In the genomic region with DNA sequence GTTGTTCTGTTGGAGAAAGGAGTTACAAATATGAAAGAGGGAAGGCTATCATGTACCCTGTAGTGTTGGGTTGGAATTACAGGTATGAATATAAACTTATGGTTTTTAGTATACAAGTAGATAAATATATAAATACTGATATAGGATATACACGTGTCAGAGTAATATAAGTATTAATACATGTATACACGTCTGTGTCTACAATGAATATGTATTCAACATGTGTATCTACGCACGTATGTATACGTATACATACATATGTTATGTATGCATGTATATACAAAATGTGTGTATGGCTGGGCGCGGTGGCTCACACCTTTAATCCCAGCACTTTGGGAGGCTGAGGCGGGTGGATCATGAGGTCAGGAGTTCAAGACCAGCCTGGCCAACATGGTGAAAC, we compare ENCODE assay signal across 29 cellular contexts.
"Had no signal": no experiment of that assay in that cellular context is flagged by ENCODE, and none has a peak within 500 bp of the region (broad histone marks: within the 10 kb centered on the region; RNA-seq: fewer than 3 reads in every experiment).

No MANE protein-coding gene starts in this region.

- H3K9me3 Mint-ChIP-seq: stimulated activated effector memory CD8-positive, alpha-beta T cell treated with anti-CD3 and anti-CD28 coated beads, Interleukin-12 subunit alpha, Interleukin-12 subunit beta, amount 100 ng/mL, for 72 hours; stimulated activated memory B cell treated with anti-CD40 and anti-IgM and Interleukin-4, amounts not matched to agents 10 μg/mL and 1 μg/mL and 100 μg/mL, for 72 hours; stimulated activated naive B cell treated with anti-CD40 and anti-IgM and Interleukin-4, amounts not matched to agents 10 μg/mL and 1 μg/mL and 100 μg/mL, for 72 hours; stimulated activated naive CD8-positive, alpha-beta T cell treated with anti-CD3 and anti-CD28 coated beads, Interleukin-15, amount 100 ng/mL, for 72 hours; stimulated activated naive CD8-positive, alpha-beta T cell treated with anti-CD3 and anti-CD28 coated beads, Interleukin-15, Interleukin-2, amounts not matched to agents 100 ng/mL and 50 ng/mL, for 24 hours; type B pancreatic cell had no signal

- FAIRE-seq: urothelium cell line had no signal

- H3K27ac ChIP-seq: stomach, suprapubic skin, testis, thoracic aorta, thyroid gland, tibial artery, tibial nerve, transverse colon, upper lobe of left lung, upper lobe of right lung, uterus, vagina had no signal

- DNase-seq: stimulated activated CD4-positive, alpha-beta T cell treated with anti-CD3 and anti-CD28 coated beads, Interleukin-2, amount 100 ng/mL, for 48 hours; stimulated activated CD4-positive, alpha-beta T cell treated with anti-CD3 and anti-CD28 coated beads, Interleukin-4, amount 100 ng/mL, for 1 hour; stimulated activated CD4-positive, alpha-beta T cell treated with anti-CD3 and anti-CD28 coated beads, Interleukin-4, amount 100 ng/mL, for 24 hours; stimulated activated CD4-positive, alpha-beta T cell treated with anti-CD3 and anti-CD28 coated beads, Interleukin-4, amount 100 ng/mL, for 4 hours; stimulated activated CD8-positive, alpha-beta memory T cell treated with anti-CD3 and anti-CD28 coated beads, Interleukin-4, amount 100 ng/mL, for 48 hours; stimulated activated naive B cell treated with anti-CD40 and anti-IgM and Interleukin-4, amounts not matched to agents 10 μg/mL and 1 μg/mL and 100 μg/mL, for 72 hours; stimulated activated naive CD4-positive, alpha-beta T cell; stimulated activated naive CD4-positive, alpha-beta T cell treated with Interleukin-2 at 50 U/mL for 16 hours; stimulated activated naive CD8-positive, alpha-beta T cell treated with anti-CD3 and anti-CD28 coated beads, Interleukin-15, amount 100 ng/mL, for 72 hours; stimulated activated naive CD8-positive, alpha-beta T cell treated with anti-CD3 and anti-CD28 coated beads, Interleukin-15, Interleukin-2, amounts not matched to agents 100 U/mL and 50 U/mL, for 24 hours; stomach; substantia nigra; testis; thyroid gland; tibial artery; transverse colon; trophoblast cell; upper lobe of left lung; upper lobe of right lung; uterus had no signal

- H3K36me3 ChIP-seq: thoracic aorta, thyroid gland, uterus had no signal

- H3K27me3 ChIP-seq: stomach, suprapubic skin, testis, thyroid gland, tibial artery, tibial nerve, transverse colon, upper lobe of left lung, upper lobe of right lung, uterus, vagina had no signal

- H3K27ac Mint-ChIP-seq: stimulated activated effector memory CD8-positive, alpha-beta T cell treated with anti-CD3 and anti-CD28 coated beads, Interleukin-12 subunit alpha, Interleukin-12 subunit beta, amount 100 ng/mL, for 72 hours; stimulated activated memory B cell treated with anti-CD40 and anti-IgM and Interleukin-4, amounts not matched to agents 10 μg/mL and 1 μg/mL and 100 μg/mL, for 72 hours; stimulated activated naive B cell treated with anti-CD40 and anti-IgM and Interleukin-4, amounts not matched to agents 10 μg/mL and 1 μg/mL and 100 μg/mL, for 72 hours; stimulated activated naive CD8-positive, alpha-beta T cell treated with anti-CD3 and anti-CD28 coated beads, Interleukin-15, amount 100 ng/mL, for 72 hours; stimulated activated naive CD8-positive, alpha-beta T cell treated with anti-CD3 and anti-CD28 coated beads, Interleukin-15, Interleukin-2, amounts not matched to agents 100 ng/mL and 50 ng/mL, for 24 hours; type B pancreatic cell had no signal

- H3K4me3 ChIP-seq: stomach, suprapubic skin, testis, thoracic aorta, thyroid gland, tibial artery, tibial nerve, transverse colon, upper lobe of left lung, upper lobe of right lung, uterus, vagina had no signal

- H3K9me3 ChIP-seq: stomach, suprapubic skin, testis, thoracic aorta, thyroid gland, tibial artery, tibial nerve, transverse colon, upper lobe of left lung, upper lobe of right lung, uterus, vagina had no signal

- ATAC-seq: stimulated activated effector memory CD8-positive, alpha-beta T cell treated with anti-CD3 and anti-CD28 coated beads, Interleukin-12 subunit alpha, Interleukin-12 subunit beta, amount 100 ng/mL, for 72 hours; stimulated activated memory B cell treated with anti-CD40 and anti-IgM and Interleukin-4, amounts not matched to agents 10 μg/mL and 1 μg/mL and 100 μg/mL, for 72 hours; stimulated activated naive B cell treated with anti-CD40 and anti-IgM and Interleukin-4, amounts not matched to agents 10 μg/mL and 1 μg/mL and 100 μg/mL, for 72 hours; stimulated activated naive CD8-positive, alpha-beta T cell treated with anti-CD3 and anti-CD28 coated beads, Interleukin-15, amount 100 ng/mL, for 72 hours; stimulated activated naive CD8-positive, alpha-beta T cell treated with anti-CD3 and anti-CD28 coated beads, Interleukin-15, Interleukin-2, amounts not matched to agents 100 U/mL and 50 U/mL, for 24 hours; upper lobe of right lung had no signal

- H3K4me1 ChIP-seq: testis, uterus, vagina had no signal

- H3K27me3 Mint-ChIP-seq: stimulated activated memory B cell treated with anti-CD40 and anti-IgM and Interleukin-4, amounts not matched to agents 10 μg/mL and 1 μg/mL and 100 μg/mL, for 72 hours; stimulated activated naive B cell treated with anti-CD40 and anti-IgM and Interleukin-4, amounts not matched to agents 10 μg/mL and 1 μg/mL and 100 μg/mL, for 72 hours; stimulated activated naive CD8-positive, alpha-beta T cell treated with anti-CD3 and anti-CD28 coated beads, Interleukin-15, amount 100 ng/mL, for 72 hours; stimulated activated naive CD8-positive, alpha-beta T cell treated with anti-CD3 and anti-CD28 coated beads, Interleukin-15, Interleukin-2, amounts not matched to agents 100 ng/mL and 50 ng/mL, for 24 hours; type B pancreatic cell had no signal

- H3K4me3 Mint-ChIP-seq: stimulated activated effector memory CD8-positive, alpha-beta T cell treated with anti-CD3 and anti-CD28 coated beads, Interleukin-12 subunit alpha, Interleukin-12 subunit beta, amount 100 ng/mL, for 72 hours; stimulated activated memory B cell treated with anti-CD40 and anti-IgM and Interleukin-4, amounts not matched to agents 10 μg/mL and 1 μg/mL and 100 μg/mL, for 72 hours; stimulated activated naive B cell treated with anti-CD40 and anti-IgM and Interleukin-4, amounts not matched to agents 10 μg/mL and 1 μg/mL and 100 μg/mL, for 72 hours; stimulated activated naive CD8-positive, alpha-beta T cell treated with anti-CD3 and anti-CD28 coated beads, Interleukin-15, amount 100 ng/mL, for 72 hours; stimulated activated naive CD8-positive, alpha-beta T cell treated with anti-CD3 and anti-CD28 coated beads, Interleukin-15, Interleukin-2, amounts not matched to agents 100 ng/mL and 50 ng/mL, for 24 hours; type B pancreatic cell had no signal
